Comparison of ENCODE assay signal across 9 cellular contexts in the genomic region with DNA sequence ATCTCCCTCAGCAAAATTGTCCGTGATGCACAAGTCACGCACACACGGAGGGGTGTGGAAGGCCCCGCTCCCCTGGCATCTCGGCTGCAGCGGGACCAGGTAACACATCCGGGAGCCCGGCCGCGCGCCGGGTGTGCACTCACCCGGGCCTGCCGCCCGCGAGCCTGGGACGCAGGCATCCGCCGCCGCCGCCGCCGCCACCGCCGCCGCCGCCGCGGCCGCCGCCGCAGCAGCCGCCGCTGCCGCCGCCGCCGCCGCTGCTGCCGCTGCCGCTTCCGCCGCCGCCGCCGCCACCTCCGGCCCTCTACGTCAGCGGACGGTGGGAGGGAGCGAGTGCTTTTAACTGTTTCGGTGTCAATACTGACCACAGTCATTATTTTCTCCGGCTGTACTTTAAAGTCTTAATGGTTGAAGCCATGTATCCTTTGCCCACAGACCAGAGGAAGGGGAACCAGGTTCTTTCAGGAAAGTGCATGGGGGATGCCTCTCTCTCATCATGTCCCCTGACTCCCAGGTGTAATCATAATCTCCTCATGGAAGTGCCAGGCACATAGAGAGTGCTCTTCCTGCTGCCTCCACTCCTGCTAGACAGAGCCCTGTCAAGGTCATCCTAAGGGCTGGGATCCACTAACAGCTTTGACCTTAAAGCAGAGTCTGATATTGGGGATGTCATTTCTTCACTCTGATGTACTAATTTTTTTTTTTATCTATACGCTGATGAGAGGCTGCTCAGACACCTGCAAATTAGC. TPM values are rescaled to one million over a fixed set of nuclear protein-coding genes. Genes with fewer than 3 reads are reported as not detected.
DNase-seq lines count a peak whose midpoint lies in the region; ATAC-seq and TF ChIP-seq lines count a peak whose summit lies in the region.
"Had no signal": no experiment of that assay in that cellular context is flagged by ENCODE, and none has a peak within 500 bp of the region (broad histone marks: within the 10 kb centered on the region; RNA-seq: fewer than 3 reads in every experiment).

No MANE protein-coding gene starts in this region.

- TF ChIP-seq CTCF in astrocyte of the spinal cord (IDR thresholded peaks at IDR 0.05; ENCODE audit: low read depth, low read length) (no peak), spleen (IDR thresholded peaks at IDR 0.05 in 8 of 11, conservative IDR thresholded peaks at IDR 0.05 in 3 of 11) (no peak)

- H3K4me1 ChIP-seq in spleen: peaks cover 0 to 5% (median 0%) of the 10 kb centered on the region in 6 donors

- intact Hi-C loops in Right ventricle myocardium inferior (cut with DNase I): no loop called here
- intact Hi-C loops in cardiac septum (cut with DNase I): no loop called here
- intact Hi-C loops in spleen (cut with DNase I; ENCODE audit: low total_unique reads): no loop called here

- in situ Hi-C loops in SK-MEL-5 (cut with HindIII; ENCODE audit: low pct_unique_long_range_greater_than_20kb, low sequenced_read_pairs): no loop called here
- in situ Hi-C loops in astrocyte of the spinal cord (cut with HindIII; ENCODE audit: low sequenced_read_pairs): no loop called here

- ATAC-seq in Right ventricle myocardium inferior: no peak
- peak; percentile 76 for ATAC-seq in HG03103 (IDR thresholded peaks at IDR 0.05; ENCODE audit: low read depth, unreplicated experiment)

- no peaks in the 10 kb centered on the region for H3K36me3 ChIP-seq in spleen

- H3K9me3 ChIP-seq in spleen: peaks cover 0 to 41% (median 35%) of the 10 kb centered on the region in 8 donors

- no peak for TF ChIP-seq POLR2A in spleen (IDR thresholded peaks at IDR 0.05)

- peak overlapping the region in 3 of 8 donors; percentile 43 to 51 (median 46) for H3K27ac ChIP-seq in spleen

- WGBS in spleen, 5 donors: 4 to 61% (median 13%) methylated on average over 8 to 54 of the region's 54 CpGs

- H3K27me3 ChIP-seq in spleen (replicated peaks in 1 of 7): no peaks in the 10 kb centered on the region

- DNase-seq in Right ventricle myocardium inferior (ENCODE audit: missing footprints): peak; percentile 68
- DNase-seq in cardiac septum (ENCODE audit: low spot score): no peak
- DNase-seq in SK-MEL-5 (ENCODE audit: low read depth, low spot score): peak; percentile 33
- DNase-seq in astrocyte of the spinal cord (ENCODE audit: low read depth, low spot score): peak; percentile 0
- DNase-seq in iPS-NIHi7 (ENCODE audit: extremely low spot score): peak; percentile 33
- DNase-seq in spleen: peak; percentile 85
- DNase-seq in COR-L47 (lab: John Stamatoyannopoulos, UW): no peak

- H3K4me3 ChIP-seq in astrocyte of the spinal cord (ENCODE audit: low read depth, low read length) (peak overlapping the region; percentile 47), spleen (peak overlapping the region; percentile 17 to 72 (median 34))

RNA-seq across cellular contexts. Expression of a gene that starts 38.0 kb away (rescaled TPM):
- total RNA-seq in Right ventricle myocardium inferior: 0.16 TPM
- total RNA-seq in cardiac septum: not detected
- not detected in 2 replicates for total RNA-seq in SK-MEL-5 (2014; rRNA removed; shearing (Covaris generic))
- 0.18 TPM in 1 of 2 replicates, not detected in the other for polyA plus RNA-seq in SK-MEL-5 (2015; cell fraction: cytosol; rRNA removed)
- not detected in 2 replicates for polyA plus RNA-seq in SK-MEL-5 (2015; cell fraction: nucleus; rRNA removed)
- not detected for total RNA-seq in spleen
- under 1 TPM in 2 of 3 donors, not detected in 1; 0.03 to 0.06 TPM for polyA plus RNA-seq in spleen
- total RNA-seq: pulmonary artery endothelial cell had no signal

Comparison
In these comparisons a context has a peak if more than half of its experiments do, and no peak if none do; other contexts are left out.
1. DNase-seq: peak in Right ventricle myocardium inferior (single experiment), SK-MEL-5 (single experiment), astrocyte of the spinal cord (single experiment), iPS-NIHi7 (single experiment) and spleen (single experiment); none in cardiac septum (single experiment) and COR-L47 (single experiment).